ENCODE assay signal across 17 cellular contexts in genomic region chr15:90638241-90638691, GRCh38.
DNase-seq lines count a peak whose midpoint lies in the region; ATAC-seq and TF ChIP-seq lines count a peak whose summit lies in the region.
"Had no signal": no experiment of that assay in that cellular context is flagged by ENCODE, and none has a peak within 500 bp of the region (broad histone marks: within the 10 kb centered on the region; RNA-seq: fewer than 3 reads in every experiment).

No MANE protein-coding gene starts in this region.

- ATAC-seq in activated CD8-positive, alpha-beta memory T cell treated with anti-CD3 and anti-CD28 coated beads, Interleukin-2, amount 10 ng/mL, durations not matched to agents 7 days and 5 days: no peak
- ATAC-seq in GM18867 (IDR thresholded peaks at IDR 0.05; ENCODE audit: unreplicated experiment): no peak
- ATAC-seq: effector memory CD8-positive, alpha-beta T cell; stimulated activated naive B cell treated with anti-CD40 and anti-IgM and Interleukin-4, amounts not matched to agents 10 μg/mL and 1 μg/mL and 100 μg/mL, for 72 hours had no signal

- CTCF ChIA-PET in activated CD8-positive, alpha-beta memory T cell treated with anti-CD3 and anti-CD28 coated beads, Interleukin-2, amount 10 ng/mL, durations not matched to agents 7 days and 5 days (lab: Charles Lee): interaction anchor here (0.6 to 1.3 kb wide), 4 partner anchors 10 to 318 kb away, joined by 3 to 4 read pairs (median 4); no protein-coding TSS in a partner anchor

- H3K27ac ChIP-seq in cingulate gyrus (ENCODE audit: low read depth, low read length) (peak overlapping the region; percentile 15), suprapubic skin (peak overlapping the region; percentile 27), Peyer's patch (no peak overlapping the region)
- H3K27ac ChIP-seq: HL-60, RWPE1 had no signal

- H3K4me3 ChIP-seq in suprapubic skin (no peak overlapping the region), Peyer's patch (no peak overlapping the region)
- H3K4me3 ChIP-seq: K562 had no signal

- H3K36me3 ChIP-seq in suprapubic skin (peaks cover 72% of the 10 kb centered on the region), Peyer's patch (peaks cover 0 to 74% (median 0%) of the 10 kb centered on the region in 3 donors)

- DNase-seq in activated CD8-positive, alpha-beta memory T cell treated with anti-CD3 and anti-CD28 coated beads, Interleukin-2, amount 10 ng/mL, durations not matched to agents 7 days and 5 days: no peak
- no peak for DNase-seq in activated CD8-positive, alpha-beta memory T cell treated with anti-CD3 and anti-CD28 coated beads for 24 hours
- DNase-seq in NCI-H524 (lab: John Stamatoyannopoulos, UW) (peak; percentile 71 to 92), suprapubic skin (ENCODE audit: low spot score in 2 of 2) (peak in 1 of 2 donors; percentile 7), inferior parietal cortex (ENCODE audit: extremely low spot score) (no peak), Peyer's patch (no peak)
- DNase-seq: activated CD4-positive, alpha-beta T cell treated with anti-CD3 and anti-CD28 coated beads for 4 hours; effector memory CD8-positive, alpha-beta T cell; NCI-H526 treated with DMSO at 0.1 percent for 48 hours; stimulated activated naive B cell treated with anti-CD40 and anti-IgM and Interleukin-4, amounts not matched to agents 10 μg/mL and 1 μg/mL and 100 μg/mL, for 72 hours had no signal

- TF ChIP-seq POLR2A in suprapubic skin (IDR thresholded peaks at IDR 0.05): no peak
- TF ChIP-seq POLR2A in Peyer's patch (IDR thresholded peaks at IDR 0.05): no peak

- no peak for TF ChIP-seq EP300 in suprapubic skin (IDR thresholded peaks at IDR 0.05)

- no peaks in the 10 kb centered on the region for H3K27me3 Mint-ChIP-seq in activated CD8-positive, alpha-beta memory T cell treated with anti-CD3 and anti-CD28 coated beads, Interleukin-2, amount 10 ng/mL, durations not matched to agents 7 days and 5 days
- H3K27me3 Mint-ChIP-seq: activated naive CD4-positive, alpha-beta T cell treated with anti-CD3 and anti-CD28 coated beads, Interleukin-2, amount 50 U/mL, for 24 hours; effector memory CD8-positive, alpha-beta T cell; progenitor cell of endocrine pancreas; stimulated activated naive B cell treated with anti-CD40 and anti-IgM and Interleukin-4, amounts not matched to agents 10 μg/mL and 1 μg/mL and 100 μg/mL, for 72 hours had no signal

- TF ChIP-seq CTCF in suprapubic skin (IDR thresholded peaks at IDR 0.05): no peak
- no peak for TF ChIP-seq CTCF in Peyer's patch (IDR thresholded peaks at IDR 0.05)

- H3K27ac Mint-ChIP-seq in activated CD8-positive, alpha-beta memory T cell treated with anti-CD3 and anti-CD28 coated beads, Interleukin-2, amount 10 ng/mL, durations not matched to agents 7 days and 5 days: peak overlapping the region; percentile 6
- H3K27ac Mint-ChIP-seq: activated naive CD4-positive, alpha-beta T cell treated with anti-CD3 and anti-CD28 coated beads, Interleukin-2, amount 50 U/mL, for 24 hours; effector memory CD8-positive, alpha-beta T cell; progenitor cell of endocrine pancreas; stimulated activated naive B cell treated with anti-CD40 and anti-IgM and Interleukin-4, amounts not matched to agents 10 μg/mL and 1 μg/mL and 100 μg/mL, for 72 hours had no signal

- no peaks in the 10 kb centered on the region for H3K4me1 Mint-ChIP-seq in activated CD8-positive, alpha-beta memory T cell treated with anti-CD3 and anti-CD28 coated beads, Interleukin-2, amount 10 ng/mL, durations not matched to agents 7 days and 5 days

- H3K36me3 Mint-ChIP-seq in activated CD8-positive, alpha-beta memory T cell treated with anti-CD3 and anti-CD28 coated beads, Interleukin-2, amount 10 ng/mL, durations not matched to agents 7 days and 5 days: peaks cover 44% of the 10 kb centered on the region

- no peak overlapping the region for H3K4me3 Mint-ChIP-seq in activated CD8-positive, alpha-beta memory T cell treated with anti-CD3 and anti-CD28 coated beads, Interleukin-2, amount 10 ng/mL, durations not matched to agents 7 days and 5 days
- H3K4me3 Mint-ChIP-seq: activated naive CD4-positive, alpha-beta T cell treated with anti-CD3 and anti-CD28 coated beads, Interleukin-2, amount 50 U/mL, for 24 hours; effector memory CD8-positive, alpha-beta T cell; stimulated activated naive B cell treated with anti-CD40 and anti-IgM and Interleukin-4, amounts not matched to agents 10 μg/mL and 1 μg/mL and 100 μg/mL, for 72 hours had no signal

- H3K9me3 Mint-ChIP-seq in activated CD8-positive, alpha-beta memory T cell treated with anti-CD3 and anti-CD28 coated beads, Interleukin-2, amount 10 ng/mL, durations not matched to agents 7 days and 5 days (ENCODE audit: low read depth): no peaks in the 10 kb centered on the region
- H3K9me3 Mint-ChIP-seq: activated naive CD4-positive, alpha-beta T cell treated with anti-CD3 and anti-CD28 coated beads, Interleukin-2, amount 50 U/mL, for 24 hours; effector memory CD8-positive, alpha-beta T cell; stimulated activated naive B cell treated with anti-CD40 and anti-IgM and Interleukin-4, amounts not matched to agents 10 μg/mL and 1 μg/mL and 100 μg/mL, for 72 hours had no signal

- no peaks in the 10 kb centered on the region for H3K27me3 ChIP-seq in suprapubic skin
- H3K27me3 ChIP-seq in Peyer's patch: no peaks in the 10 kb centered on the region

- no peaks in the 10 kb centered on the region for H3K4me1 ChIP-seq in suprapubic skin
- H3K4me1 ChIP-seq in Peyer's patch: no peaks in the 10 kb centered on the region

- 69% methylated on average over 12 of the region's 12 CpGs for WGBS in suprapubic skin

- H3K9me3 ChIP-seq in suprapubic skin (no peaks in the 10 kb centered on the region), Peyer's patch (no peaks in the 10 kb centered on the region)

Comparison
In these comparisons a context has a peak if more than half of its experiments do, and no peak if none do; other contexts are left out.
1. DNase-seq: peak in NCI-H524 (2 of 2); none in activated CD8-positive, alpha-beta memory T cell treated with anti-CD3 and anti-CD28 coated beads, Interleukin-2, amount 10 ng/mL, durations not matched to agents 7 days and 5 days (single experiment), activated CD8-positive, alpha-beta memory T cell treated with anti-CD3 and anti-CD28 coated beads for 24 hours (single experiment), inferior parietal cortex (single experiment) and Peyer's patch (0 of 3).
2. H3K27ac ChIP-seq: peak in cingulate gyrus (single experiment) and suprapubic skin (single experiment); none in Peyer's patch (0 of 4).